24 cellular contexts compared by ENCODE assay signal in the genomic region with DNA sequence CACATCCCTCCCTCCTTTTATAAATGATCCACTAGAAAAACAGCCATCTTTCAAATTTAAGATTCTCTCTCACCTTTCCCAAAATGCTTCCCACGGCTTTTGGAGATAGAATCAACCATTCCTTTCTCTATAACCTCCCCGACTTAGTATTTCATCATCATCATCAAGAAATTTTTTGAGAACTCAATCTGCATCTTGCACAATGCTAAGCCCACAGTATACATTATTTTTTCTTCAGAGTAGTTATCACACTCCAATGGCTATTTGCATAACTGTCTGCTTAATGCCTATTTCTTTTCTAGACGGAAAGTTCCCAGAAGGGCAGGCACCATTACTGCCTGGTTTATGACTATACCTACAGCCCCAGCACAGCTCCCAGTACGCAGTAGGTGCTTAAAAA.
"Had no signal": no experiment of that assay in that cellular context is flagged by ENCODE, and none has a peak within 500 bp of the region (broad histone marks: within the 10 kb centered on the region; RNA-seq: fewer than 3 reads in every experiment).

No MANE protein-coding gene starts in this region.

- H3K36me3 Mint-ChIP-seq: immature natural killer cell; naive thymus-derived CD8-positive, alpha-beta T cell had no signal

- H3K27ac ChIP-seq: coronary artery, esophagus squamous epithelium, lower lobe of right lung, prostate gland, right atrium auricular region, skin epidermis, spleen, thoracic aorta, tibial nerve, upper lobe of left lung had no signal

- H3K4me1 ChIP-seq: esophagus squamous epithelium, lower lobe of right lung, prostate gland, right atrium auricular region, upper lobe of left lung had no signal

- H3K4me3 ChIP-seq: coronary artery, esophagus squamous epithelium, lower lobe of right lung, prostate gland, right atrium auricular region, skin epidermis, spleen, thoracic aorta, tibial nerve, upper lobe of left lung had no signal

- H3K9me3 Mint-ChIP-seq: immature natural killer cell; naive thymus-derived CD8-positive, alpha-beta T cell; neural crest cell; stimulated activated naive B cell treated with anti-CD40 and anti-IgM and Interleukin-4, amounts not matched to agents 10 μg/mL and 1 μg/mL and 100 μg/mL, for 72 hours; stimulated activated naive CD8-positive, alpha-beta T cell treated with anti-CD3 and anti-CD28 coated beads, Interleukin-15, Interleukin-2, amounts not matched to agents 100 ng/mL and 50 ng/mL, for 24 hours had no signal

- ATAC-seq: left ventricle myocardium superior; lower lobe of right lung; naive thymus-derived CD8-positive, alpha-beta T cell; stimulated activated naive B cell treated with anti-CD40 and anti-IgM and Interleukin-4, amounts not matched to agents 10 μg/mL and 1 μg/mL and 100 μg/mL, for 72 hours had no signal

- H3K36me3 ChIP-seq: esophagus squamous epithelium, lower lobe of right lung, prostate gland, right atrium auricular region, spleen, thoracic aorta, tibial nerve, upper lobe of left lung had no signal

- H3K4me3 Mint-ChIP-seq: immature natural killer cell; naive thymus-derived CD8-positive, alpha-beta T cell; neural crest cell; stimulated activated naive B cell treated with anti-CD40 and anti-IgM and Interleukin-4, amounts not matched to agents 10 μg/mL and 1 μg/mL and 100 μg/mL, for 72 hours; stimulated activated naive CD8-positive, alpha-beta T cell treated with anti-CD3 and anti-CD28 coated beads, Interleukin-15, Interleukin-2, amounts not matched to agents 100 ng/mL and 50 ng/mL, for 24 hours had no signal

- H3K27me3 Mint-ChIP-seq: naive thymus-derived CD8-positive, alpha-beta T cell; stimulated activated naive CD8-positive, alpha-beta T cell treated with anti-CD3 and anti-CD28 coated beads, Interleukin-15, Interleukin-2, amounts not matched to agents 100 ng/mL and 50 ng/mL, for 24 hours had no signal

- H3K27me3 ChIP-seq: esophagus squamous epithelium, right atrium auricular region, spleen, tibial nerve, upper lobe of left lung had no signal

- H3K9me3 ChIP-seq: esophagus squamous epithelium, lower lobe of right lung, prostate gland, right atrium auricular region, spleen, thoracic aorta, tibial nerve, upper lobe of left lung had no signal

- H3K4me1 Mint-ChIP-seq: immature natural killer cell; naive thymus-derived CD8-positive, alpha-beta T cell had no signal

- FAIRE-seq: endometrium, frontal cortex, keratinocyte, urothelium cell line had no signal

- H3K27ac Mint-ChIP-seq: immature natural killer cell; naive thymus-derived CD8-positive, alpha-beta T cell; stimulated activated naive B cell treated with anti-CD40 and anti-IgM and Interleukin-4, amounts not matched to agents 10 μg/mL and 1 μg/mL and 100 μg/mL, for 72 hours; stimulated activated naive CD8-positive, alpha-beta T cell treated with anti-CD3 and anti-CD28 coated beads, Interleukin-15, Interleukin-2, amounts not matched to agents 100 ng/mL and 50 ng/mL, for 24 hours had no signal

- DNase-seq: dermis blood vessel endothelial cell; effector memory CD4-positive, alpha-beta T cell; erythroblast; esophagus squamous epithelium; immature natural killer cell; left ventricle myocardium superior; lower lobe of right lung; naive thymus-derived CD8-positive, alpha-beta T cell; spleen; stimulated activated CD4-positive, alpha-beta T cell treated with anti-CD3 and anti-CD28 coated beads, Interleukin-4, amount 100 ng/mL, for 4 hours; stimulated activated naive B cell treated with anti-CD40 and anti-IgM and Interleukin-4, amounts not matched to agents 10 μg/mL and 1 μg/mL and 100 μg/mL, for 72 hours; upper lobe of left lung had no signal
